8 cellular contexts compared by ENCODE assay signal in the genomic region with DNA sequence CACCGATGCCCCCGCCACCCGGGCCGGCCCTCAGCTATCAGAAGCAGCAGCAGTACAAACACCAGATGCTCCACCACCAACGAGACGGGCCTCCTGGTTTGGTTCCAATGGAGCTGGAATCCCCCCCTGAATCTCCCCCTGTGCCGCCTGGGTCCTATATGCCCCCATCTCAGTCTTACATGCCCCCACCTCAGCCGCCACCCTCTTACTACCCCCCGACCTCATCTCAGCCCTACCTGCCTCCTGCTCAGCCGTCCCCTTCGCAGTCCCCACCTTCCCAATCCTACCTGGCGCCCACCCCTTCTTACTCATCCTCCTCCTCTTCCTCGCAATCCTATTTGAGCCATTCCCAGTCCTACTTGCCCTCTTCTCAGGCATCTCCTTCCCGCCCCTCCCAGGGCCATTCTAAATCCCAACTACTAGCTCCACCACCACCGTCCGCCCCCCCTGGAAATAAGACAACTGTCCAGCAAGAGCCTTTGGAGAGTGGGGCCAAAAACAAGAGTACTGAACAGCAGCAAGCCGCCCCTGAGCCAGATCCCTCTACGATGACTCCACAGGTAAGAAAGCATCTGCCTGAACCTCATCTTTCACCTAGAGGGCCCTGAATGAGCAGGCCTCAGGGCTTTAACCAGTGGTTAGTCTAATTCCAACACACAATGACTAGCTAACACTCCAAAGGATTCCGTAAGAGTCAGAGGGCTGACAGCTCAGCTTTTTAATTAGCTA. TPM values are rescaled to one million over a fixed set of nuclear protein-coding genes. Genes with fewer than 3 reads are reported as not detected.
A peak's percentile ranks its signal among the peaks of the same experiment; 100 is the strongest.
DNase-seq lines count a peak whose midpoint lies in the region; ATAC-seq and TF ChIP-seq lines count a peak whose summit lies in the region.

No MANE protein-coding gene starts in this region.

- no peaks in the 10 kb centered on the region for H3K27me3 ChIP-seq in CD8-positive, alpha-beta T cell (ENCODE audit: insufficient read depth, low read length)
- no peaks in the 10 kb centered on the region for H3K27me3 ChIP-seq in heart right ventricle

- TF ChIP-seq CTCF in CD8-positive, alpha-beta T cell (IDR thresholded peaks at IDR 0.05): no peak
- TF ChIP-seq CTCF in LNCaP clone FGC (IDR thresholded peaks at IDR 0.05; ENCODE audit: control insufficient read depth, extremely low read depth, insufficient read depth) (no peak), heart right ventricle (IDR thresholded peaks at IDR 0.05) (no peak)

- H3K9me3 Mint-ChIP-seq in CD8-positive, alpha-beta T cell: no peaks in the 10 kb centered on the region
- H3K9me3 Mint-ChIP-seq in activated naive CD4-positive, alpha-beta T cell treated with anti-CD3 and anti-CD28 coated beads, Interleukin-2, amount 10 ng/mL, durations not matched to agents 7 days and 5 days: peaks cover 1% of the 10 kb centered on the region

- no peaks in the 10 kb centered on the region for H3K9me3 ChIP-seq in CD8-positive, alpha-beta T cell (ENCODE audit: low read length)
- H3K9me3 ChIP-seq in heart right ventricle: no peaks in the 10 kb centered on the region

- H3K36me3 Mint-ChIP-seq in CD8-positive, alpha-beta T cell: peaks cover 19% of the 10 kb centered on the region
- peaks cover 36% of the 10 kb centered on the region for H3K36me3 Mint-ChIP-seq in activated naive CD4-positive, alpha-beta T cell treated with anti-CD3 and anti-CD28 coated beads, Interleukin-2, amount 10 ng/mL, durations not matched to agents 7 days and 5 days

- CTCF ChIA-PET in CD8-positive, alpha-beta T cell (lab: Charles Lee): interaction anchor here (0.6 to 2.2 kb wide), 10 partner anchors 9 to 154 kb away, joined by 3 to 9 read pairs (median 4); partner anchors contain the start of gene LTBP2
- CTCF ChIA-PET in activated naive CD4-positive, alpha-beta T cell treated with anti-CD3 and anti-CD28 coated beads, Interleukin-2, amount 10 ng/mL, durations not matched to agents 7 days and 5 days (lab: Charles Lee): interaction anchor here (0.7 to 2.5 kb wide), 7 partner anchors 9 to 152 kb away, joined by 3 to 9 read pairs (median 3); partner anchors contain the start of gene LTBP2

- H3K27me3 Mint-ChIP-seq in CD8-positive, alpha-beta T cell (ENCODE audit: low read depth): no peaks in the 10 kb centered on the region
- H3K27me3 Mint-ChIP-seq in activated naive CD4-positive, alpha-beta T cell treated with anti-CD3 and anti-CD28 coated beads, Interleukin-2, amount 10 ng/mL, durations not matched to agents 7 days and 5 days: no peaks in the 10 kb centered on the region

- H3K4me1 Mint-ChIP-seq in CD8-positive, alpha-beta T cell (ENCODE audit: low read depth): peaks cover 57% of the 10 kb centered on the region
- peaks cover 54% of the 10 kb centered on the region for H3K4me1 Mint-ChIP-seq in activated naive CD4-positive, alpha-beta T cell treated with anti-CD3 and anti-CD28 coated beads, Interleukin-2, amount 10 ng/mL, durations not matched to agents 7 days and 5 days

- H3K27ac Mint-ChIP-seq in CD8-positive, alpha-beta T cell: peak overlapping the region; percentile 93
- peak overlapping the region; percentile 84 for H3K27ac Mint-ChIP-seq in activated naive CD4-positive, alpha-beta T cell treated with anti-CD3 and anti-CD28 coated beads, Interleukin-2, amount 10 ng/mL, durations not matched to agents 7 days and 5 days

- no peak for ATAC-seq in CD8-positive, alpha-beta T cell
- ATAC-seq in heart right ventricle: peak in 2 of 8 donors; percentile 9 to 55
- ATAC-seq in HG03196 (IDR thresholded peaks at IDR 0.05; ENCODE audit: unreplicated experiment): no peak
- no peak for ATAC-seq in HG02798 (IDR thresholded peaks at IDR 0.05; ENCODE audit: poor library complexity, unreplicated experiment)
- no peak for ATAC-seq in HG02981 (IDR thresholded peaks at IDR 0.05; ENCODE audit: unreplicated experiment)

- peaks cover 48% of the 10 kb centered on the region for H3K4me1 ChIP-seq in CD8-positive, alpha-beta T cell (ENCODE audit: insufficient read depth, low read length)
- peaks cover 0 to 56% (median 46%) of the 10 kb centered on the region in 9 donors for H3K4me1 ChIP-seq in heart right ventricle

- intact Hi-C loops in CD8-positive, alpha-beta T cell (cut with DNase I, micrococcal nuclease): loop anchor here (1.0 to 10.0 kb wide), 13 partner anchors 29 to 1839 kb away; partner anchors contain the start of genes AREL1 (in 2 of the 2), DLST (in 2 of the 2), FCF1 (in 2 of the 2) and ISCA2 (in 2 of the 2)
- intact Hi-C loops in heart right ventricle (cut with DNase I): loop anchor here in 2 of 10 donors (2.0 to 5.0 kb wide), 3 partner anchors 51 to 462 kb away; partner anchors contain the start of genes AREL1 (in 2 of the 2), FCF1 (in 2 of the 2) and ABCD4 (in 1 of the 2)

- no peaks in the 10 kb centered on the region for H3K36me3 ChIP-seq in CD8-positive, alpha-beta T cell (ENCODE audit: insufficient read depth, low read length)
- peaks cover 0 to 9% (median 0%) of the 10 kb centered on the region in 9 donors for H3K36me3 ChIP-seq in heart right ventricle

- peak overlapping the region; percentile 68 for H3K27ac ChIP-seq in CD8-positive, alpha-beta T cell (ENCODE audit: low read depth, low read length)
- peak overlapping the region in 9 of 10 donors; percentile 91 to 98 (median 95) for H3K27ac ChIP-seq in heart right ventricle

- H3K4me3 Mint-ChIP-seq in CD8-positive, alpha-beta T cell: peak overlapping the region; percentile 86
- peak overlapping the region; percentile 98 for H3K4me3 Mint-ChIP-seq in activated naive CD4-positive, alpha-beta T cell treated with anti-CD3 and anti-CD28 coated beads, Interleukin-2, amount 10 ng/mL, durations not matched to agents 7 days and 5 days

- POLR2A ChIA-PET in CD8-positive, alpha-beta T cell (lab: Charles Lee): interaction anchor here (0.7 to 2.9 kb wide), 21 partner anchors 9 to 759 kb away, joined by 3 to 18 read pairs (median 4); partner anchors contain the start of genes BATF, DLST and LTBP2

- peak in 4 of 7 experiments; percentile 3 to 22 (median 11) for DNase-seq in CD8-positive, alpha-beta T cell
- no peak for DNase-seq in LNCaP clone FGC (ENCODE audit: low read depth)
- peak; percentile 23 for DNase-seq in activated naive CD4-positive, alpha-beta T cell treated with anti-CD3 and anti-CD28 coated beads, Interleukin-2, amount 10 ng/mL, durations not matched to agents 7 days and 5 days
- DNase-seq in heart right ventricle: peak in 1 of 2 donors; percentile 13
- peak; percentile 40 for DNase-seq in renal cortical epithelial cell (ENCODE audit: low read depth)

- 0 to 1% methylated on average over 19 of the region's 19 CpGs for WGBS in heart right ventricle, 2 donors

- H3K4me3 ChIP-seq in CD8-positive, alpha-beta T cell (ENCODE audit: low read depth, low read length): peak overlapping the region; percentile 95
- peak overlapping the region; percentile 91 for H3K4me3 ChIP-seq in LNCaP clone FGC (ENCODE audit: low read depth, low read length)
- H3K4me3 ChIP-seq in heart right ventricle: peak overlapping the region; percentile 69 to 100 (median 92)

RNA-seq across cellular contexts. Expression of gene YLPM1, which starts 0.9 kb away (rescaled TPM):
- total RNA-seq in CD8-positive, alpha-beta T cell: 10 to 100 TPM; 77.3 to 78.8 TPM
- total RNA-seq in heart right ventricle: 10 to 100 TPM; 25.2 to 45.9 (median 37.9) TPM
- 10 to 100 TPM in 1 of 2 donors, 1 to 10 TPM in 1; 8.4 to 20.8 TPM for polyA plus RNA-seq in heart right ventricle
- 12.3 and 76.1 TPM in 2 replicates for total RNA-seq in renal cortical epithelial cell

RNA-seq across cellular contexts. Expression of gene FCF1, which starts 51.0 kb away (rescaled TPM):
- total RNA-seq in CD8-positive, alpha-beta T cell: 10 to 100 TPM; 32.6 to 34.0 TPM
- total RNA-seq in heart right ventricle (10 to 100 TPM; 31.7 to 45.5 (median 37.2) TPM), renal cortical epithelial cell (35.6 and 66.0 TPM in 2 replicates)
- polyA plus RNA-seq in heart right ventricle: 10 to 100 TPM in 1 of 2 donors, 1 to 10 TPM in 1; 3.4 to 20.8 TPM

RNA-seq across cellular contexts. Expression of gene AREL1, which starts 51.1 kb away (rescaled TPM):
- 10 to 100 TPM; 44.5 to 60.1 TPM for total RNA-seq in CD8-positive, alpha-beta T cell
- 10 to 100 TPM; 18.1 to 27.2 (median 20.9) TPM for total RNA-seq in heart right ventricle
- 1 to 10 TPM; 8.8 to 8.9 TPM for polyA plus RNA-seq in heart right ventricle
- total RNA-seq in renal cortical epithelial cell: 40.1 and 64.6 TPM in 2 replicates
